In genomic region chr1:199272690-199273089, GRCh38 we compare ENCODE assay signal across 8 cellular contexts.
DNase-seq lines count a peak whose midpoint lies in the region; ATAC-seq, FAIRE-seq and TF ChIP-seq lines count a peak whose summit lies in the region.

No MANE protein-coding gene starts in this region.

- no peaks in the 10 kb centered on the region for H3K9me3 ChIP-seq in kidney (ENCODE audit: control insufficient read depth in 1 of 2, low read length in 2 of 2)

- H3K9ac ChIP-seq in kidney (ENCODE audit: low read length in 2 of 2) = no peak overlapping the region

- no peak for TF ChIP-seq CTCF in kidney (IDR thresholded peaks at IDR 0.05; ENCODE audit: borderline replicate concordance, extremely low read depth, insufficient read depth)

- no peak overlapping the region for H3K27ac ChIP-seq in kidney (ENCODE audit: low read depth in 2 of 2, low read length in 2 of 2)

- no peak for FAIRE-seq in kidney (lab: Jason Lieb, UNC)

- intact Hi-C loops in kidney (cut with DNase I) (no loop called here), left colon (cut with DNase I, micrococcal nuclease) (no loop called here)

- H3K4me3 ChIP-seq in kidney (ENCODE audit: low read length in 2 of 2) = no peak overlapping the region

- CTCF ChIA-PET in HEK293T (lab: Yijun Ruan, JAX) = no interaction called here

- H3K4me1 ChIP-seq in kidney (ENCODE audit: control insufficient read depth in 1 of 2, insufficient read depth in 1 of 2, low read depth in 1 of 2, low read length in 2 of 2) = no peaks in the 10 kb centered on the region

- peak; percentile 60 to 93 for DNase-seq in SW 1271 (lab: John Stamatoyannopoulos, UW)
- peak; percentile 77 for DNase-seq in kidney
- no peak for DNase-seq in left colon
- DNase-seq in HEK293T (ENCODE audit: extremely low spot score) = no peak
- DNase-seq in effector CD8-positive, alpha-beta T cell (lab: John Stamatoyannopoulos, UW) = no peak
- DNase-seq in NCI-H526 (lab: John Stamatoyannopoulos, UW) = no peak

- POLR2A ChIA-PET in HEK293T (lab: Yijun Ruan, JAX) = no interaction called here

- H3K36me3 ChIP-seq in kidney (ENCODE audit: control insufficient read depth in 1 of 2, insufficient read depth in 2 of 2, low read length in 2 of 2) = no peaks in the 10 kb centered on the region

- peak; percentile 94 for ATAC-seq in GM18907 (IDR thresholded peaks at IDR 0.05; ENCODE audit: unreplicated experiment)
- ATAC-seq in HG02973 (IDR thresholded peaks at IDR 0.05; ENCODE audit: unreplicated experiment) = peak; percentile 79
- no peak for ATAC-seq in left colon

TF ChIP-seq in HEK293T, 16 proteins besides CTCF, POLR2A, EP300 and RAD21:
- TF ChIP-seq FOXM1 (IDR thresholded peaks at IDR 0.05; ENCODE audit: borderline replicate concordance) (no peak), LEF1 (IDR thresholded peaks at IDR 0.05; ENCODE audit: borderline replicate concordance) (no peak), SP1 (IDR thresholded peaks at IDR 0.05) (no peak), BHLHE40 (IDR thresholded peaks at IDR 0.05; ENCODE audit: borderline replicate concordance) (no peak), FOXK2 (IDR thresholded peaks at IDR 0.05) (no peak), ELF4 (IDR thresholded peaks at IDR 0.05) (no peak), ZNF384 (IDR thresholded peaks at IDR 0.05) (no peak), ARNT (IDR thresholded peaks at IDR 0.05) (no peak), SUZ12 (IDR thresholded peaks at IDR 0.05) (no peak), L3MBTL2 (conservative IDR thresholded peaks at IDR 0.05) (no peak), TARDBP (IDR thresholded peaks at IDR 0.05) (no peak), NFRKB (IDR thresholded peaks at IDR 0.05) (no peak), FOXA1 (IDR thresholded peaks at IDR 0.05) (no peak), HDGF (IDR thresholded peaks at IDR 0.05; ENCODE audit: borderline replicate concordance) (no peak), CTBP1 (IDR thresholded peaks at IDR 0.05; ENCODE audit: borderline replicate concordance) (no peak)
- TF ChIP-seq, protein P1, sequence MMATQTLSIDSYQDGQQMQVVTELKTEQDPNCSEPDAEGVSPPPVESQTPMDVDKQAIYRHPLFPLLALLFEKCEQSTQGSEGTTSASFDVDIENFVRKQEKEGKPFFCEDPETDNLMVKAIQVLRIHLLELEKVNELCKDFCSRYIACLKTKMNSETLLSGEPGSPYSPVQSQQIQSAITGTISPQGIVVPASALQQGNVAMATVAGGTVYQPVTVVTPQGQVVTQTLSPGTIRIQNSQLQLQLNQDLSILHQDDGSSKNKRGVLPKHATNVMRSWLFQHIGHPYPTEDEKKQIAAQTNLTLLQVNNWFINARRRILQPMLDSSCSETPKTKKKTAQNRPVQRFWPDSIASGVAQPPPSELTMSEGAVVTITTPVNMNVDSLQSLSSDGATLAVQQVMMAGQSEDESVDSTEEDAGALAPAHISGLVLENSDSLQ (IDR thresholded peaks at IDR 0.05) = no peak

Comparison
In these comparisons a context has a peak if more than half of its experiments do, and no peak if none do; other contexts are left out.
1. DNase-seq: peak in SW 1271 (2 of 2) and kidney (single experiment); none in left colon (0 of 2), HEK293T (single experiment), effector CD8-positive, alpha-beta T cell (single experiment) and NCI-H526 (0 of 2).